ENCODE assay signal across 21 cellular contexts in genomic region chr9:21889673-21890072, GRCh38.
DNase-seq lines count a peak whose midpoint lies in the region; ATAC-seq, FAIRE-seq and TF ChIP-seq lines count a peak whose summit lies in the region.
"Had no signal": no experiment of that assay in that cellular context is flagged by ENCODE, and none has a peak within 500 bp of the region (broad histone marks: within the 10 kb centered on the region; RNA-seq: fewer than 3 reads in every experiment).

No MANE protein-coding gene starts in this region.

- peak; percentile 77 for ATAC-seq in HepG2
- ATAC-seq in right lobe of liver: no peak
- no peak for ATAC-seq in HG02938 (IDR thresholded peaks at IDR 0.05; ENCODE audit: unreplicated experiment)
- ATAC-seq: A549 had no signal

- H3K27me3 ChIP-seq in HepG2 (ENCODE audit: control insufficient read depth in 1 of 2, insufficient read depth in 2 of 2, low read length in 2 of 2): no peaks in the 10 kb centered on the region
- no peaks in the 10 kb centered on the region for H3K27me3 ChIP-seq in right lobe of liver
- H3K27me3 ChIP-seq: BE2C; BLaER1 treated with 17β-estradiol and CSF1 and Interleukin-3, amounts not matched to agents 10 nM and 100 nM had no signal

- H3K36me3 Mint-ChIP-seq in endothelial cell (ENCODE audit: low read depth, unreplicated experiment): peaks cover 63% of the 10 kb centered on the region

- CTCF ChIA-PET in HepG2 (lab: Yijun Ruan, JAX; ENCODE audit: low intra/inter-chr PET ratio, low total read pairs) (no interaction called here), OCI-LY7 (lab: Charles Lee; ENCODE audit: unreplicated experiment) (no interaction called here)

- no peaks in the 10 kb centered on the region for H3K9me2 ChIP-seq in OCI-LY7 (ENCODE audit: insufficient read depth, low read length)

- H3K4me1 ChIP-seq in HepG2 (ENCODE audit: insufficient read depth, low read length): peaks cover 9% of the 10 kb centered on the region
- H3K4me1 ChIP-seq in right lobe of liver: no peaks in the 10 kb centered on the region
- no peaks in the 10 kb centered on the region for H3K4me1 ChIP-seq in OCI-LY7 (ENCODE audit: insufficient read depth, low read length, poor library complexity, severe bottlenecking)
- H3K4me1 ChIP-seq: A549; BE2C; BLaER1 treated with 17β-estradiol and CSF1 and Interleukin-3, amounts not matched to agents 10 nM and 100 nM had no signal

- H3K4me2 ChIP-seq in HepG2 (ENCODE audit: low read depth, low read length): no peak overlapping the region
- H3K4me2 ChIP-seq in OCI-LY7 (ENCODE audit: low read length): no peak overlapping the region
- H3K4me2 ChIP-seq: A549; BLaER1 treated with 17β-estradiol and CSF1 and Interleukin-3, amounts not matched to agents 10 nM and 100 nM had no signal

- no peaks in the 10 kb centered on the region for H3K27me3 Mint-ChIP-seq in endothelial cell (ENCODE audit: unreplicated experiment)
- H3K27me3 Mint-ChIP-seq: CD4-positive, alpha-beta T cell; CD8-positive, alpha-beta memory T cell had no signal

- DNase-seq in HepG2 (ENCODE audit: low spot score) (no peak), right lobe of liver (no peak), OCI-LY7 (ENCODE audit: low spot score) (peak; percentile 9), endothelial cell (ENCODE audit: low spot score) (no peak), head of caudate nucleus (no peak), DMS79 (lab: John Stamatoyannopoulos, UW) (no peak)
- DNase-seq: 8988T; ACHN; BE2C; CD4-positive, alpha-beta T cell; CD8-positive, alpha-beta memory T cell; DMS79 treated with DMSO at 0.1 percent for 48 hours; GF-D8; H7; HCEC 1CT had no signal

- 90% methylated on average over 1 of the region's 1 CpG for WGBS in HepG2 (ENCODE audit: low lambda C conversion rate)
- 100% methylated on average over 1 of the region's 1 CpG for WGBS in right lobe of liver (ENCODE audit: insufficient coverage, low coverage, low lambda C conversion rate, missing lambda C conversion rate)

- H3K9me3 ChIP-seq in HepG2 (ENCODE audit: low read length) (no peaks in the 10 kb centered on the region), right lobe of liver (no peaks in the 10 kb centered on the region), OCI-LY7 (ENCODE audit: low read length) (0 out of 2 replicates have a peak, but pooled peaks cover 7% of the 10 kb centered on the region)
- H3K9me3 ChIP-seq: A549, BE2C had no signal

- BruUV-seq in HepG2 (replicated peaks; lab: Mats Ljungman, UMichigan) (no TSS peak), OCI-LY7 (replicated peaks; lab: Mats Ljungman, UMichigan) (no TSS peak)

- H3K27ac Mint-ChIP-seq in endothelial cell (ENCODE audit: unreplicated experiment): no peak overlapping the region
- H3K27ac Mint-ChIP-seq: CD4-positive, alpha-beta T cell had no signal

- in situ Hi-C loops in HepG2 (cut with HindIII; ENCODE audit: extremely low pct_ligation_motif_present, low pct_unique_long_range_greater_than_20kb): no loop called here

- H4K20me1 ChIP-seq in HepG2 (ENCODE audit: insufficient read depth, low read length) (no peaks in the 10 kb centered on the region), OCI-LY7 (ENCODE audit: insufficient read depth, low read length) (no peaks in the 10 kb centered on the region)
- H4K20me1 ChIP-seq: BLaER1 treated with 17β-estradiol and CSF1 and Interleukin-3, amounts not matched to agents 10 nM and 100 nM had no signal

- peaks cover 4% of the 10 kb centered on the region for H3K9me3 Mint-ChIP-seq in endothelial cell (ENCODE audit: unreplicated experiment)

- intact Hi-C loops in HepG2 (cut with micrococcal nuclease; ENCODE audit: unreplicated experiment) (no loop called here), right lobe of liver (cut with DNase I) (no loop called here), OCI-LY7 (cut with micrococcal nuclease; ENCODE audit: unreplicated experiment) (no loop called here), head of caudate nucleus (cut with DNase I) (no loop called here)

- H3K9ac ChIP-seq in HepG2 (ENCODE audit: insufficient read depth, low read depth, low read length): no peak overlapping the region
- H3K9ac ChIP-seq: BLaER1 treated with 17β-estradiol and CSF1 and Interleukin-3, amounts not matched to agents 10 nM and 100 nM had no signal

- FAIRE-seq in HepG2 (lab: Jason Lieb, UNC): no peak
- FAIRE-seq: A549, GM12892, H1 had no signal

- H3K4me3 ChIP-seq in HepG2 (replicated peaks in 1 of 3; ENCODE audit: insufficient read depth in 1 of 3, low read depth in 2 of 3, low read length in 3 of 3) (no peak overlapping the region), right lobe of liver (no peak overlapping the region), OCI-LY7 (ENCODE audit: low read depth, low read length, poor library complexity, severe bottlenecking) (no peak overlapping the region)
- H3K4me3 ChIP-seq: A549; BLaER1 treated with 17β-estradiol and CSF1 and Interleukin-3, amounts not matched to agents 10 nM and 100 nM had no signal

- TF ChIP-seq CTCF in HepG2 (CRISPR knock-in tag; IDR thresholded peaks at IDR 0.05) (peak; percentile 42), right lobe of liver (IDR thresholded peaks at IDR 0.05) (no peak), OCI-LY7 (conservative IDR thresholded peaks at IDR 0.05; ENCODE audit: low read length) (peak; percentile 24; the same call in 1 of the 2 replicates), endothelial cell (IDR thresholded peaks at IDR 0.05; ENCODE audit: unreplicated experiment) (no peak)

- no peak overlapping the region for H3K27ac ChIP-seq in HepG2 (ENCODE audit: extremely low read length, insufficient read depth, low read length)
- no peak overlapping the region for H3K27ac ChIP-seq in right lobe of liver
- H3K27ac ChIP-seq in OCI-LY7 (ENCODE audit: low read depth, low read length, poor library complexity, severe bottlenecking): no peak overlapping the region
- H3K27ac ChIP-seq: A549; BLaER1 treated with 17β-estradiol and CSF1 and Interleukin-3, amounts not matched to agents 10 nM and 100 nM had no signal

- H2AFZ ChIP-seq in HepG2 (ENCODE audit: low read length) (no peak overlapping the region), OCI-LY7 (ENCODE audit: low read length) (no peak overlapping the region)

- POLR2A ChIA-PET in HepG2 (lab: Yijun Ruan, JAX): no interaction called here
- POLR2A ChIA-PET in OCI-LY7 (lab: Charles Lee): interaction anchor here (0.6 to 2.1 kb wide), 3 partner anchors 10 to 23 kb away, joined by 3 to 4 read pairs (median 3); no protein-coding TSS in a partner anchor

- peak overlapping the region; percentile 25 for H3K4me3 Mint-ChIP-seq in endothelial cell (ENCODE audit: unreplicated experiment)
- H3K4me3 Mint-ChIP-seq: CD14-positive monocyte; CD4-positive, alpha-beta T cell; CD8-positive, alpha-beta memory T cell had no signal

- H3K79me2 ChIP-seq in HepG2 (ENCODE audit: insufficient read depth, low read length) (no peaks in the 10 kb centered on the region), OCI-LY7 (ENCODE audit: insufficient read depth, low read depth, low read length) (no peaks in the 10 kb centered on the region)

- no peak for TF ChIP-seq RAD21 in HepG2 (CRISPR knock-in tag; IDR thresholded peaks at IDR 0.05)

- no peaks in the 10 kb centered on the region for H3K4me1 Mint-ChIP-seq in endothelial cell (ENCODE audit: unreplicated experiment)
- H3K4me1 Mint-ChIP-seq: CD14-positive monocyte; CD8-positive, alpha-beta memory T cell had no signal

- TF ChIP-seq EP300 in HepG2 (IDR thresholded peaks at IDR 0.05; ENCODE audit: low read depth in 2 of 2, low read length in 2 of 2) (no peak), HepG2 (CRISPR knock-in tag; IDR thresholded peaks at IDR 0.05; ENCODE audit: borderline replicate concordance) (no peak)

- H3K36me3 ChIP-seq in HepG2 (replicated peaks in 1 of 2; ENCODE audit: control insufficient read depth in 1 of 2, insufficient read depth in 2 of 2, low read length in 2 of 2) (peaks cover 0 to 13% of the 10 kb centered on the region in 2 experiments; a peak in 2 of 5 replicates), right lobe of liver (no peaks in the 10 kb centered on the region), OCI-LY7 (ENCODE audit: insufficient read depth, low read length) (peaks cover 56% of the 10 kb centered on the region)

- TF ChIP-seq POLR2A in HepG2 (IDR thresholded peaks at IDR 0.05; ENCODE audit: insufficient read depth in 1 of 2, low read depth in 2 of 2, low read length in 2 of 2): no peak
- TF ChIP-seq POLR2A in right lobe of liver (IDR thresholded peaks at IDR 0.05): no peak

TF ChIP-seq in HepG2, 621 proteins besides CTCF, POLR2A, EP300 and RAD21:
- TF ChIP-seq ZMYM4 (CRISPR knock-in tag; IDR thresholded peaks at IDR 0.05) (0 out of 2 replicates have a peak, but pooled peaks have one; percentile 17), HNF4A (CRISPR knock-in tag; IDR thresholded peaks at IDR 0.05) (peak; percentile 15; the same call in 1 of the 2 replicates), SRSF9 (IDR thresholded peaks at IDR 0.05; ENCODE audit: borderline replicate concordance, insufficient read depth, low read depth, low read length, poor library complexity, severe bottlenecking) (no peak)

Comparison
In these comparisons a context has a peak if more than half of its experiments do, and no peak if none do; other contexts are left out.
1. CTCF ChIP-seq: peak in HepG2 (single experiment) and OCI-LY7 (single experiment); none in right lobe of liver (0 of 4) and endothelial cell (single experiment).